12 cellular contexts compared by ENCODE assay signal in genomic region chr3:196316781-196317398, GRCh38. TPM values are rescaled to one million over a fixed set of nuclear protein-coding genes. Genes with fewer than 3 reads are reported as not detected.
DNase-seq lines count a peak whose midpoint lies in the region; ATAC-seq and TF ChIP-seq lines count a peak whose summit lies in the region.
"Not testable (repeated sequence)": the region's sequence is repeated elsewhere in the genome, so short reads cannot be mapped to it uniquely, and the experiment has no call there.
"Had no signal": no experiment of that assay in that cellular context is flagged by ENCODE, and none has a peak within 500 bp of the region (broad histone marks: within the 10 kb centered on the region; RNA-seq: fewer than 3 reads in every experiment).

No MANE protein-coding gene starts in this region.

- H3K4me3 ChIP-seq in BLaER1 (peak overlapping the region; percentile 91), ectodermal cell (ENCODE audit: insufficient read depth, low read depth, low read length) (peak overlapping the region; percentile 92), left ventricle myocardium inferior (peak overlapping the region; percentile 90)

- not testable (repeated sequence) for H3K27me3 ChIP-seq in BLaER1; ectodermal cell (ENCODE audit: control insufficient read depth, insufficient read depth, low read length, poor library complexity, severe bottlenecking); left ventricle myocardium inferior (ENCODE audit: low read depth)

- H3K36me3 ChIP-seq in BLaER1, left ventricle myocardium inferior: not testable (repeated sequence)
- H3K36me3 ChIP-seq in ectodermal cell (ENCODE audit: control insufficient read depth, insufficient read depth, low read length): peaks cover 10% of the 10 kb centered on the region

- H3K4me1 Mint-ChIP-seq in HFFc6 (ENCODE audit: low read depth) (peaks cover 19% of the 10 kb centered on the region), T-cell (peaks cover 0 to 20% (median 7%) of the 10 kb centered on the region in 3 donors)
- peaks cover 12% of the 10 kb centered on the region for H3K4me1 Mint-ChIP-seq in activated naive CD4-positive, alpha-beta T cell treated with anti-CD3 and anti-CD28 coated beads, Interleukin-2, amount 50 U/mL, for 24 hours
- H3K4me1 Mint-ChIP-seq in natural killer cell treated with Interleukin-12 subunit alpha and Interleukin-12 subunit beta and Interleukin-15 and Interleukin-18, amount 100 ng/mL, for 72 hours (ENCODE audit: low read depth in 2 of 2): peaks cover 8 to 12% of the 10 kb centered on the region in 2 donors
- peaks cover 25% of the 10 kb centered on the region for H3K4me1 Mint-ChIP-seq in stimulated activated naive CD8-positive, alpha-beta T cell treated with anti-CD3 and anti-CD28 coated beads, Interleukin-15, amount 100 ng/mL, for 72 hours

- CTCF ChIA-PET in T-cell (lab: Charles Lee): interaction anchor here in 1 of 2 donors (0.7 to 1.0 kb wide), 2 partner anchors 10 to 65 kb away, joined by 3 to 4 read pairs; no protein-coding TSS in a partner anchor

- H3K9me3 ChIP-seq in BLaER1; ectodermal cell (ENCODE audit: control insufficient read depth, low read length); left ventricle myocardium inferior (replicated peaks): not testable (repeated sequence)

- intact Hi-C loops in left ventricle myocardium inferior (cut with micrococcal nuclease): not testable (repeated sequence)

- H3K4me3 Mint-ChIP-seq in HFFc6: peak overlapping the region; percentile 84
- H3K4me3 Mint-ChIP-seq in T-cell: peak overlapping the region; percentile 72 to 91 (median 91)
- H3K4me3 Mint-ChIP-seq in activated naive CD4-positive, alpha-beta T cell treated with anti-CD3 and anti-CD28 coated beads, Interleukin-2, amount 50 U/mL, for 24 hours: peak overlapping the region; percentile 78
- H3K4me3 Mint-ChIP-seq in natural killer cell treated with Interleukin-12 subunit alpha and Interleukin-12 subunit beta and Interleukin-15 and Interleukin-18, amount 100 ng/mL, for 72 hours: peak overlapping the region; percentile 87
- peak overlapping the region; percentile 97 to 99 for H3K4me3 Mint-ChIP-seq in stimulated activated naive CD8-positive, alpha-beta T cell treated with anti-CD3 and anti-CD28 coated beads, Interleukin-15, amount 100 ng/mL, for 72 hours

- not testable (repeated sequence) for H4K20me1 ChIP-seq in BLaER1

- H3K36me3 Mint-ChIP-seq in HFFc6 (ENCODE audit: low read depth); T-cell; activated naive CD4-positive, alpha-beta T cell treated with anti-CD3 and anti-CD28 coated beads, Interleukin-2, amount 50 U/mL, for 24 hours; natural killer cell treated with Interleukin-12 subunit alpha and Interleukin-12 subunit beta and Interleukin-15 and Interleukin-18, amount 100 ng/mL, for 72 hours: not testable (repeated sequence)

- H3K4me2 ChIP-seq in BLaER1: peak overlapping the region; percentile 81

- peak overlapping the region; percentile 83 for H3K9ac ChIP-seq in BLaER1

- not testable (repeated sequence) for ATAC-seq in T-cell (replicated peaks in 1 of 4); natural killer cell treated with Interleukin-12 subunit alpha and Interleukin-12 subunit beta and Interleukin-15 and Interleukin-18, amount 100 ng/mL, for 72 hours; stimulated activated naive CD8-positive, alpha-beta T cell treated with anti-CD3 and anti-CD28 coated beads, Interleukin-15, amount 100 ng/mL, for 72 hours

- not testable (repeated sequence) for H3K27me3 Mint-ChIP-seq in HFFc6 (ENCODE audit: insufficient read depth); T-cell; activated naive CD4-positive, alpha-beta T cell treated with anti-CD3 and anti-CD28 coated beads, Interleukin-2, amount 50 U/mL, for 24 hours; natural killer cell treated with Interleukin-12 subunit alpha and Interleukin-12 subunit beta and Interleukin-15 and Interleukin-18, amount 100 ng/mL, for 72 hours; stimulated activated naive CD8-positive, alpha-beta T cell treated with anti-CD3 and anti-CD28 coated beads, Interleukin-15, amount 100 ng/mL, for 72 hours

- not testable (repeated sequence) for DNase-seq in HFFc6; left ventricle myocardium inferior; natural killer cell treated with Interleukin-12 subunit alpha and Interleukin-12 subunit beta and Interleukin-15 and Interleukin-18, amount 100 ng/mL, for 72 hours (ENCODE audit: low spot score); stimulated activated naive CD8-positive, alpha-beta T cell treated with anti-CD3 and anti-CD28 coated beads, Interleukin-15, amount 100 ng/mL, for 72 hours
- DNase-seq in T-cell: peak in 1 of 34 experiments; percentile 10

- not testable (repeated sequence) for H3K9me3 Mint-ChIP-seq in HFFc6; T-cell; activated naive CD4-positive, alpha-beta T cell treated with anti-CD3 and anti-CD28 coated beads, Interleukin-2, amount 50 U/mL, for 24 hours; natural killer cell treated with Interleukin-12 subunit alpha and Interleukin-12 subunit beta and Interleukin-15 and Interleukin-18, amount 100 ng/mL, for 72 hours; stimulated activated naive CD8-positive, alpha-beta T cell treated with anti-CD3 and anti-CD28 coated beads, Interleukin-15, amount 100 ng/mL, for 72 hours

- peaks cover 18% of the 10 kb centered on the region for H3K4me1 ChIP-seq in BLaER1
- H3K4me1 ChIP-seq in ectodermal cell (ENCODE audit: control insufficient read depth, insufficient read depth, low read length): not testable (repeated sequence)
- H3K4me1 ChIP-seq in left ventricle myocardium inferior: peaks cover 23% of the 10 kb centered on the region

- TF ChIP-seq CTCF in HFFc6 (IDR thresholded peaks at IDR 0.05); left ventricle myocardium inferior (IDR thresholded peaks at IDR 0.05; ENCODE audit: borderline replicate concordance): not testable (repeated sequence)

- H3K27ac Mint-ChIP-seq in HFFc6: peak overlapping the region; percentile 87
- peak overlapping the region; percentile 55 to 81 for H3K27ac Mint-ChIP-seq in T-cell
- peak overlapping the region; percentile 91 for H3K27ac Mint-ChIP-seq in activated naive CD4-positive, alpha-beta T cell treated with anti-CD3 and anti-CD28 coated beads, Interleukin-2, amount 50 U/mL, for 24 hours
- peak overlapping the region; percentile 85 to 91 for H3K27ac Mint-ChIP-seq in natural killer cell treated with Interleukin-12 subunit alpha and Interleukin-12 subunit beta and Interleukin-15 and Interleukin-18, amount 100 ng/mL, for 72 hours
- H3K27ac Mint-ChIP-seq in stimulated activated naive CD8-positive, alpha-beta T cell treated with anti-CD3 and anti-CD28 coated beads, Interleukin-15, amount 100 ng/mL, for 72 hours: peak overlapping the region; percentile 88 to 91

- WGBS in ectodermal cell, 2 experiments: 85 to 98% methylated on average over 3 of the region's 5 CpGs

- peak overlapping the region; percentile 84 for H3K27ac ChIP-seq in BLaER1
- H3K27ac ChIP-seq in ectodermal cell (ENCODE audit: insufficient read depth, low read depth, low read length, poor library complexity, severe bottlenecking); left ventricle myocardium inferior (replicated peaks): not testable (repeated sequence)

- POLR2A ChIA-PET in T-cell (lab: Charles Lee): interaction anchor here (0.5 to 0.6 kb wide), 2 partner anchors 135 to 981 kb away, joined by 3 to 7 read pairs; no protein-coding TSS in a partner anchor

RNA-seq across cellular contexts. Expression of gene DYNLT2B, which starts 1.1 kb away (rescaled TPM):
- 10 to 100 TPM; 10.3 to 15.0 (median 13.3) TPM for total RNA-seq in HFFc6 (2021; fragmentation: NEBNext Ultra II Directional; extraction: Animal tissue kit (Norgen Biotek cat#: 25700))
- total RNA-seq in T-cell: 1 to 10 TPM; 3.2 to 8.5 (median 7.8) TPM
- 54.5 TPM for polyA plus RNA-seq in ectodermal cell (2013, experiment 1 of 4)
- 51.6 TPM for polyA plus RNA-seq in ectodermal cell (2013, experiment 2 of 4)
- polyA plus RNA-seq in ectodermal cell (2013, experiment 3 of 4): 58.9 TPM
- 69.3 TPM for polyA plus RNA-seq in ectodermal cell (2013, experiment 4 of 4)
- total RNA-seq in left ventricle myocardium inferior: 3.9 TPM
- 10 to 100 TPM; 10.1 to 12.7 TPM for total RNA-seq in natural killer cell treated with Interleukin-12 subunit alpha and Interleukin-12 subunit beta and Interleukin-15 and Interleukin-18, amount 100 ng/mL, for 72 hours

RNA-seq across cellular contexts. Expression of gene TM4SF19, which starts 21.3 kb away (rescaled TPM):
- under 1 TPM in 4 of 6 experiments, not detected in 2; 0.14 to 0.89 (median 0.64) TPM for total RNA-seq in HFFc6 (2021; fragmentation: NEBNext Ultra II Directional; extraction: Animal tissue kit (Norgen Biotek cat#: 25700))
- 1 to 10 TPM in 1 of 5 donors, under 1 TPM in 2, not detected in 2; 0.28 to 1.3 (median 0.53) TPM for total RNA-seq in T-cell
- polyA plus RNA-seq in ectodermal cell (2013, experiment 1 of 4): not detected
- not detected for polyA plus RNA-seq in ectodermal cell (2013, experiment 2 of 4)
- polyA plus RNA-seq in ectodermal cell (2013, experiment 3 of 4): not detected
- polyA plus RNA-seq in ectodermal cell (2013, experiment 4 of 4): not detected
- not detected for total RNA-seq in left ventricle myocardium inferior
- under 1 TPM in 1 of 2 donors, not detected in 1; 0.81 TPM for total RNA-seq in natural killer cell treated with Interleukin-12 subunit alpha and Interleukin-12 subunit beta and Interleukin-15 and Interleukin-18, amount 100 ng/mL, for 72 hours
- total RNA-seq: activated CD8-positive, alpha-beta memory T cell treated with anti-CD3 and anti-CD28 coated beads for 36 hours; dermis blood vessel endothelial cell; left cardiac atrium; transverse colon had no signal

RNA-seq across cellular contexts. Expression of gene PCYT1A, which starts 29.4 kb away (rescaled TPM):
- total RNA-seq in HFFc6 (2021; fragmentation: NEBNext Ultra II Directional; extraction: Animal tissue kit (Norgen Biotek cat#: 25700)): 10 to 100 TPM; 77.2 to 83.0 (median 81.2) TPM
- total RNA-seq in T-cell (10 to 100 TPM; 61.1 to 87.9 (median 64.1) TPM), left ventricle myocardium inferior (93.6 TPM)
- polyA plus RNA-seq in ectodermal cell (2013, experiment 1 of 4): 31.3 TPM
- polyA plus RNA-seq in ectodermal cell (2013, experiment 2 of 4): 34.2 TPM
- 24.0 TPM for polyA plus RNA-seq in ectodermal cell (2013, experiment 3 of 4)
- 22.6 TPM for polyA plus RNA-seq in ectodermal cell (2013, experiment 4 of 4)
- 100 to 1,000 TPM in 1 of 2 donors, 10 to 100 TPM in 1; 99.7 to 129 TPM for total RNA-seq in natural killer cell treated with Interleukin-12 subunit alpha and Interleukin-12 subunit beta and Interleukin-15 and Interleukin-18, amount 100 ng/mL, for 72 hours
